ENCODE assay signal across 15 cellular contexts in the genomic region with DNA sequence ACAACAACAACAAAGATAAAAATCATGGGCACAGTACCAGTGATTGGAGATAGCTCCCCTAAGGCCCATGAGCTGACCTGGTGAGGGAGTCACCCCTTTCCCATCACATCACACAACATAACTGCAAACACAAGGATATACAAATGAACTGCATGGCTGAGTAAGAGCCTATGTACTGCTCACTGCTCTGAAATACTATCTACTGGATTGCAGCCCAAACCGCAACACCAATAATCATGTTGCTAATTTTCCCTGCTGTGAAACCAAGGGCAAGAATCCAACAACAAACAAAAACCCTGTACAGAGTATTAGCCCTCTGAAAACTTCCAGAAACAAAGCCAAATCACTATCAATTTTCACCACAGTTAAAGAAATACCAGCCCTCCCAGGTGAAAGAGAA.
DNase-seq lines count a peak whose midpoint lies in the region; ATAC-seq and TF ChIP-seq lines count a peak whose summit lies in the region.
"Had no signal": no experiment of that assay in that cellular context is flagged by ENCODE, and none has a peak within 500 bp of the region (broad histone marks: within the 10 kb centered on the region; RNA-seq: fewer than 3 reads in every experiment).

No MANE protein-coding gene starts in this region.

- POLR2A ChIA-PET in A673 (lab: Charles Lee; ENCODE audit: low non-redundant PET) = no interaction called here

- H3K4me1 ChIP-seq in A673 (ENCODE audit: insufficient read depth, low read length, poor library complexity, severe bottlenecking) (peaks cover 6% of the 10 kb centered on the region), adipocyte (ENCODE audit: control insufficient read depth, insufficient read depth, low read length) (peaks cover 8% of the 10 kb centered on the region)
- H3K4me1 ChIP-seq: body of pancreas had no signal

- CTCF ChIA-PET in A673 (lab: Charles Lee) = no interaction called here

- no peaks in the 10 kb centered on the region for H3K36me3 ChIP-seq in A673 (ENCODE audit: insufficient read depth, low read length, poor library complexity, severe bottlenecking)
- H3K36me3 ChIP-seq in adipocyte (ENCODE audit: control insufficient read depth, insufficient read depth, low read length, severe bottlenecking) = no peaks in the 10 kb centered on the region

- no peak overlapping the region for H3K27ac ChIP-seq in A673 (ENCODE audit: low read depth, low read length, poor library complexity, severe bottlenecking)
- H3K27ac ChIP-seq: body of pancreas, dorsolateral prefrontal cortex had no signal

- no TSS peak for BruUV-seq in A673 (replicated peaks; lab: Mats Ljungman, UMichigan)

- H3K9me3 ChIP-seq in A673 (ENCODE audit: low read depth, low read length, poor library complexity, severe bottlenecking) (no peaks in the 10 kb centered on the region), adipocyte (ENCODE audit: control insufficient read depth, low read length) (no peaks in the 10 kb centered on the region)
- H3K9me3 ChIP-seq: body of pancreas had no signal

- ATAC-seq in GM19324 (IDR thresholded peaks at IDR 0.05; ENCODE audit: low FRiP score, unreplicated experiment) (no peak), HG03159 (IDR thresholded peaks at IDR 0.05; ENCODE audit: unreplicated experiment) (no peak)
- ATAC-seq: body of pancreas, left lobe of liver had no signal

- no peak for TF ChIP-seq CTCF in A673 (conservative IDR thresholded peaks at IDR 0.05; ENCODE audit: low read depth, low read length)
- TF ChIP-seq CTCF in fibroblast of the aortic adventitia (IDR thresholded peaks at IDR 0.05; ENCODE audit: insufficient read depth, low read length) = no peak

- intact Hi-C loops in A673 (cut with micrococcal nuclease; ENCODE audit: unreplicated experiment) = no loop called here

- H3K4me3 ChIP-seq in A673 (ENCODE audit: low read depth, low read length, poor library complexity, severe bottlenecking) (no peak overlapping the region), adipocyte (ENCODE audit: low read length) (no peak overlapping the region), fibroblast of the aortic adventitia (ENCODE audit: low read depth, low read length) (no peak overlapping the region)
- H3K4me3 ChIP-seq: body of pancreas, dorsolateral prefrontal cortex had no signal

- no peak overlapping the region for H3K9ac ChIP-seq in adipocyte (ENCODE audit: low read length)

- H3K27me3 ChIP-seq in A673 (replicated peaks; ENCODE audit: insufficient read depth, low read depth, low read length, poor library complexity) = no peaks in the 10 kb centered on the region
- no peaks in the 10 kb centered on the region for H3K27me3 ChIP-seq in adipocyte (replicated peaks; ENCODE audit: control insufficient read depth, insufficient read depth, low read length)
- H3K27me3 ChIP-seq: body of pancreas, dorsolateral prefrontal cortex had no signal

- DNase-seq in A673 (ENCODE audit: low spot score) = peak; percentile 14
- DNase-seq in HT1080 (ENCODE audit: low read depth) = peak; percentile 34
- peak; percentile 80 for DNase-seq in adipocyte (ENCODE audit: low read depth)
- DNase-seq in fibroblast of the aortic adventitia (ENCODE audit: low read depth) = peak; percentile 5
- no peak for DNase-seq in HPDE6-E6E7 (ENCODE audit: extremely low spot score)
- DNase-seq in C1 segment of cervical spinal cord (lab: John Stamatoyannopoulos, UW) = no peak
- DNase-seq: AML-193, body of pancreas, dorsolateral prefrontal cortex, foreskin melanocyte, NCI-H774, T-helper 1 cell had no signal

Comparison
In these comparisons a context has a peak if more than half of its experiments do, and no peak if none do; other contexts are left out.
1. DNase-seq: peak in A673 (single experiment), HT1080 (single experiment), adipocyte (single experiment) and fibroblast of the aortic adventitia (single experiment); none in HPDE6-E6E7 (single experiment) and C1 segment of cervical spinal cord (0 of 14).